Comparison of ENCODE assay signal across 21 cellular contexts in genomic region chr5:135266975-135267374, GRCh38.
DNase-seq lines count a peak whose midpoint lies in the region; ATAC-seq, FAIRE-seq and TF ChIP-seq lines count a peak whose summit lies in the region.
"Had no signal": no experiment of that assay in that cellular context is flagged by ENCODE, and none has a peak within 500 bp of the region (broad histone marks: within the 10 kb centered on the region; RNA-seq: fewer than 3 reads in every experiment).

No MANE protein-coding gene starts in this region.

- peaks cover 30% of the 10 kb centered on the region for H3K4me1 ChIP-seq in astrocyte (ENCODE audit: insufficient read depth, low read length)
- peaks cover 0 to 2% of the 10 kb centered on the region in 2 experiments for H3K4me1 ChIP-seq in trophoblast cell (ENCODE audit: control insufficient read depth in 1 of 2, insufficient read depth in 2 of 2, low read length in 2 of 2)
- H3K4me1 ChIP-seq: left ventricle myocardium inferior had no signal

- no peak overlapping the region for H3K23ac ChIP-seq in trophoblast cell (ENCODE audit: low read length)

- H3K4me3 ChIP-seq in astrocyte (ENCODE audit: insufficient read depth, low read depth, low read length), result no peak overlapping the region
- H3K4me3 ChIP-seq in trophoblast cell (ENCODE audit: low read depth, low read length), result no peak overlapping the region
- H3K4me3 ChIP-seq: cardiac muscle cell, left ventricle myocardium inferior, mucosa of descending colon, tibial artery had no signal

- no peak overlapping the region for H2BK12ac ChIP-seq in trophoblast cell (ENCODE audit: low read length)

- H2BK5ac ChIP-seq in trophoblast cell (ENCODE audit: low read depth, low read length, poor library complexity), result no peak overlapping the region

- peaks cover 5% of the 10 kb centered on the region for H3K79me1 ChIP-seq in trophoblast cell (ENCODE audit: low read length)

- H3K9ac ChIP-seq in astrocyte (ENCODE audit: low read length) (no peak overlapping the region), trophoblast cell (ENCODE audit: low read length) (no peak overlapping the region)

- no peaks in the 10 kb centered on the region for H3K79me2 ChIP-seq in astrocyte (ENCODE audit: insufficient read depth, low read length)
- no peaks in the 10 kb centered on the region for H3K79me2 ChIP-seq in trophoblast cell (ENCODE audit: control insufficient read depth, insufficient read depth, low read length, poor library complexity)

- no peaks in the 10 kb centered on the region for H3K36me3 ChIP-seq in astrocyte (ENCODE audit: insufficient read depth, low read length)
- H3K36me3 ChIP-seq in trophoblast cell (ENCODE audit: control insufficient read depth in 1 of 2, insufficient read depth in 2 of 2, low read length in 2 of 2), result no peaks in the 10 kb centered on the region
- H3K36me3 ChIP-seq: cardiac muscle cell, left ventricle myocardium inferior, tibial artery had no signal

- no peak overlapping the region for H3K14ac ChIP-seq in trophoblast cell (ENCODE audit: low read length)

- H3K4ac ChIP-seq in trophoblast cell (ENCODE audit: low read depth, low read length), result no peak overlapping the region

- no peaks in the 10 kb centered on the region for H4K20me1 ChIP-seq in astrocyte (ENCODE audit: insufficient read depth, low read length)

- no peak for DNase-seq in H54 (ENCODE audit: insufficient read length, low spot score)
- peak; percentile 39 for DNase-seq in astrocyte (ENCODE audit: low read depth)
- peak; percentile 71 for DNase-seq in iris pigment epithelial cell (ENCODE audit: low read depth)
- no peak for DNase-seq in hippocampal formation (lab: John Stamatoyannopoulos, UW)
- DNase-seq in trophoblast cell, result no peak
- DNase-seq: activated CD4-positive, alpha-beta T cell treated with anti-CD3 and anti-CD28 coated beads for 4 hours; activated CD8-positive, alpha-beta memory T cell treated with anti-CD3 and anti-CD28 coated beads, Interleukin-2, amount 10 ng/mL, durations not matched to agents 7 days and 5 days; activated naive CD8-positive, alpha-beta T cell treated with anti-CD3 and anti-CD28 coated beads, Interleukin-2, amount 10 ng/mL, durations not matched to agents 7 days and 5 days; dermis blood vessel endothelial cell; GF-D8; left ventricle myocardium inferior; mucosa of descending colon; NCI-H1092; NCI-H2081; tibial artery had no signal

- H3K27ac ChIP-seq in astrocyte (ENCODE audit: low read depth, low read length) (peak overlapping the region; percentile 39), trophoblast cell (ENCODE audit: low read depth, low read length) (no peak overlapping the region)
- H3K27ac ChIP-seq: cardiac muscle cell, left ventricle myocardium inferior had no signal

- H2BK120ac ChIP-seq in trophoblast cell (ENCODE audit: insufficient read depth, low read length, poor library complexity), result no peak overlapping the region

- no peak overlapping the region for H4K12ac ChIP-seq in trophoblast cell (ENCODE audit: low read depth, low read length)

- FAIRE-seq in H54 (lab: Jason Lieb, UNC) (peak; percentile 23), astrocyte (lab: Jason Lieb, UNC) (no peak)

- H2AK5ac ChIP-seq in trophoblast cell (ENCODE audit: low read length), result no peak overlapping the region

- H3K9me3 Mint-ChIP-seq in astrocyte (ENCODE audit: unreplicated experiment), result no peaks in the 10 kb centered on the region
- H3K9me3 Mint-ChIP-seq: activated naive CD8-positive, alpha-beta T cell treated with anti-CD3 and anti-CD28 coated beads, Interleukin-2, amount 10 ng/mL, durations not matched to agents 7 days and 5 days; activated T-helper 17 cell treated with anti-CD3 and anti-CD28 coated beads, Interleukin-2, amount 50 U/mL, for 72 hours; stimulated activated memory B cell treated with anti-CD40 and anti-IgM and Interleukin-4, amounts not matched to agents 10 μg/mL and 1 μg/mL and 100 μg/mL, for 72 hours had no signal

- H3K4me2 ChIP-seq in astrocyte (ENCODE audit: low read length) (peak overlapping the region; percentile 10), trophoblast cell (ENCODE audit: low read length) (no peak overlapping the region)

- peaks cover under 1% of the 10 kb centered on the region for H3K27me3 Mint-ChIP-seq in astrocyte (ENCODE audit: low read depth, unreplicated experiment)

- no peak for TF ChIP-seq POLR2A in H54 (IDR thresholded peaks at IDR 0.05; ENCODE audit: low read depth, low read length)

- no peak overlapping the region for H3K4me3 Mint-ChIP-seq in astrocyte (ENCODE audit: unreplicated experiment)
- H3K4me3 Mint-ChIP-seq: activated CD8-positive, alpha-beta memory T cell treated with anti-CD3 and anti-CD28 coated beads, Interleukin-2, amount 10 ng/mL, durations not matched to agents 7 days and 5 days; activated naive CD8-positive, alpha-beta T cell treated with anti-CD3 and anti-CD28 coated beads, Interleukin-2, amount 10 ng/mL, durations not matched to agents 7 days and 5 days; activated T-helper 17 cell treated with anti-CD3 and anti-CD28 coated beads, Interleukin-2, amount 50 U/mL, for 72 hours; stimulated activated memory B cell treated with anti-CD40 and anti-IgM and Interleukin-4, amounts not matched to agents 10 μg/mL and 1 μg/mL and 100 μg/mL, for 72 hours had no signal

- H3K9me3 ChIP-seq in astrocyte (ENCODE audit: insufficient read depth, low read depth, low read length), result no peaks in the 10 kb centered on the region
- no peaks in the 10 kb centered on the region for H3K9me3 ChIP-seq in trophoblast cell (ENCODE audit: insufficient read depth, low read depth, low read length)
- H3K9me3 ChIP-seq: left ventricle myocardium inferior, mucosa of descending colon, tibial artery had no signal

- no peak overlapping the region for H4K8ac ChIP-seq in trophoblast cell (ENCODE audit: low read depth, low read length)

- no peak for TF ChIP-seq CTCF in astrocyte (IDR thresholded peaks at IDR 0.05; ENCODE audit: insufficient read depth, low read depth, low read length)

- no peaks in the 10 kb centered on the region for H3K27me3 ChIP-seq in astrocyte (ENCODE audit: insufficient read depth, low read length)
- no peaks in the 10 kb centered on the region for H3K27me3 ChIP-seq in trophoblast cell (ENCODE audit: insufficient read depth, low read length)
- H3K27me3 ChIP-seq: tibial artery had no signal

- H3K27ac Mint-ChIP-seq in astrocyte (ENCODE audit: unreplicated experiment), result no peak overlapping the region
- H3K27ac Mint-ChIP-seq: activated CD8-positive, alpha-beta memory T cell treated with anti-CD3 and anti-CD28 coated beads, Interleukin-2, amount 10 ng/mL, durations not matched to agents 7 days and 5 days; activated naive CD8-positive, alpha-beta T cell treated with anti-CD3 and anti-CD28 coated beads, Interleukin-2, amount 10 ng/mL, durations not matched to agents 7 days and 5 days; activated T-helper 17 cell treated with anti-CD3 and anti-CD28 coated beads, Interleukin-2, amount 50 U/mL, for 72 hours; stimulated activated memory B cell treated with anti-CD40 and anti-IgM and Interleukin-4, amounts not matched to agents 10 μg/mL and 1 μg/mL and 100 μg/mL, for 72 hours had no signal

- H3K36me3 Mint-ChIP-seq in astrocyte (ENCODE audit: low read depth, unreplicated experiment), result no peaks in the 10 kb centered on the region
- H3K36me3 Mint-ChIP-seq: activated CD8-positive, alpha-beta memory T cell treated with anti-CD3 and anti-CD28 coated beads, Interleukin-2, amount 10 ng/mL, durations not matched to agents 7 days and 5 days; activated naive CD8-positive, alpha-beta T cell treated with anti-CD3 and anti-CD28 coated beads, Interleukin-2, amount 10 ng/mL, durations not matched to agents 7 days and 5 days; stimulated activated memory B cell treated with anti-CD40 and anti-IgM and Interleukin-4, amounts not matched to agents 10 μg/mL and 1 μg/mL and 100 μg/mL, for 72 hours had no signal

- WGBS in trophoblast cell (ENCODE audit: extremely low coverage, insufficient coverage, insufficient read length), result no CpG with 5 or more reads among the region's 5 CpGs

- peaks cover 14% of the 10 kb centered on the region for H3K4me1 Mint-ChIP-seq in astrocyte (ENCODE audit: low read depth, unreplicated experiment)
- H3K4me1 Mint-ChIP-seq: activated CD8-positive, alpha-beta memory T cell treated with anti-CD3 and anti-CD28 coated beads, Interleukin-2, amount 10 ng/mL, durations not matched to agents 7 days and 5 days; activated naive CD8-positive, alpha-beta T cell treated with anti-CD3 and anti-CD28 coated beads, Interleukin-2, amount 10 ng/mL, durations not matched to agents 7 days and 5 days; activated T-helper 17 cell treated with anti-CD3 and anti-CD28 coated beads, Interleukin-2, amount 50 U/mL, for 72 hours; stimulated activated memory B cell treated with anti-CD40 and anti-IgM and Interleukin-4, amounts not matched to agents 10 μg/mL and 1 μg/mL and 100 μg/mL, for 72 hours had no signal

- H2AFZ ChIP-seq in astrocyte (ENCODE audit: low read depth, low read length) (peak overlapping the region; percentile 74), trophoblast cell (ENCODE audit: insufficient read depth, low read length, poor library complexity) (no peak overlapping the region)

- ATAC-seq in GM18868 (IDR thresholded peaks at IDR 0.05; ENCODE audit: unreplicated experiment), result no peak
- no peak for ATAC-seq in GM18519 (IDR thresholded peaks at IDR 0.05; ENCODE audit: low FRiP score, unreplicated experiment)
- ATAC-seq: activated CD8-positive, alpha-beta memory T cell treated with anti-CD3 and anti-CD28 coated beads, Interleukin-2, amount 10 ng/mL, durations not matched to agents 7 days and 5 days; activated T-helper 17 cell treated with anti-CD3 and anti-CD28 coated beads, Interleukin-2, amount 50 U/mL, for 72 hours; HCT116; mucosa of descending colon; stimulated activated memory B cell treated with anti-CD40 and anti-IgM and Interleukin-4, amounts not matched to agents 10 μg/mL and 1 μg/mL and 100 μg/mL, for 72 hours had no signal

- no peak overlapping the region for H4K91ac ChIP-seq in trophoblast cell (ENCODE audit: low read depth, low read length)

- H3K18ac ChIP-seq in trophoblast cell (ENCODE audit: low read length), result no peak overlapping the region

Comparison
In these comparisons a context has a peak if more than half of its experiments do, and no peak if none do; other contexts are left out.
1. DNase-seq: peak in astrocyte (single experiment) and iris pigment epithelial cell (single experiment); none in H54 (single experiment), hippocampal formation (0 of 2) and trophoblast cell (0 of 2).